21 cellular contexts compared by ENCODE assay signal in the genomic region with DNA sequence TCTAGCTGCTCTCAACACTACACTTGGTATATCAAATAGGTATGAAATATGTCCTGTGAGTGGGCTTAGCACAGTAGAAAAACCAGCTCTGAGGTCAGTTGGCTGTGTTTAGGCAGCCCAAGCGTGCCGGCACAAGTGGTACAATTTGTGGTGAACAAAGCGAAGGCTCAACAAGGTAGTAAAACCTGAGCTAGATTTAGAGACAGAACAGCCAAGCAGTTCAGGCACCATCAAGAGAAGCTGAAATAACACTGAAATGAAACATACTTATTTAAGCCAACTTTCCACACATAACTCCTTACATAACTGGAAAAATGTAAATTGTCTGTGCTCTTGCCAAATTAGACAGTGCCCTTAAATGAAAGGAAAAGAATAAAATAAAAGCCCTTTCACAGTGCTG.
"Had no signal": no experiment of that assay in that cellular context is flagged by ENCODE, and none has a peak within 500 bp of the region (broad histone marks: within the 10 kb centered on the region; RNA-seq: fewer than 3 reads in every experiment).

No MANE protein-coding gene starts in this region.

- H3K36me3 ChIP-seq: lower lobe of right lung, neural progenitor cell, right lobe of liver, tibial artery had no signal

- H3K27me3 ChIP-seq: neural progenitor cell, right lobe of liver, tibial artery had no signal

- FAIRE-seq: frontal cortex, keratinocyte, small intestine had no signal

- H3K9me3 ChIP-seq: lower lobe of right lung, right lobe of liver, tibial artery had no signal

- H3K4me3 ChIP-seq: coronary artery, lower lobe of right lung, neural progenitor cell, right lobe of liver, tibial artery had no signal

- H3K4me1 ChIP-seq: lower lobe of right lung, neural progenitor cell, parathyroid adenoma, right lobe of liver, tibial artery had no signal

- H3K4me2 ChIP-seq: neural progenitor cell had no signal

- H3K79me2 ChIP-seq: parathyroid adenoma had no signal

- ATAC-seq: left ventricle myocardium superior; lower lobe of right lung; naive thymus-derived CD4-positive, alpha-beta T cell; right lobe of liver; stimulated activated naive CD8-positive, alpha-beta T cell treated with anti-CD3 and anti-CD28 coated beads, Interleukin-15, amount 100 ng/mL, for 72 hours had no signal

- H3K27ac ChIP-seq: coronary artery, lower lobe of right lung, neural progenitor cell, parathyroid adenoma, right lobe of liver, tibial artery had no signal

- H3K9ac ChIP-seq: neural progenitor cell, parathyroid adenoma had no signal

- H2AFZ ChIP-seq: neural progenitor cell, parathyroid adenoma had no signal

- DNase-seq: dermis blood vessel endothelial cell; hypothalamus; immature natural killer cell; left ventricle myocardium superior; lower lobe of right lung; midbrain; naive thymus-derived CD4-positive, alpha-beta T cell; right lobe of liver; small intestine; stimulated activated CD4-positive, alpha-beta T cell treated with anti-CD3 and anti-CD28 coated beads, Interleukin-12 subunit alpha, Interleukin-12 subunit beta, amount 100 ng/mL, for 4 hours; stimulated activated CD4-positive, alpha-beta T cell treated with anti-CD3 and anti-CD28 coated beads, Interleukin-1b, Interleukin-23, amount 100 ng/mL, for 48 hours; stimulated activated CD4-positive, alpha-beta T cell treated with anti-CD3 and anti-CD28 coated beads, Interleukin-4, amount 100 ng/mL, for 1 hour; stimulated activated CD8-positive, alpha-beta memory T cell treated with anti-CD3 and anti-CD28 coated beads, Interleukin-4, amount 100 ng/mL, for 48 hours; stimulated activated naive CD4-positive, alpha-beta T cell; stimulated activated naive CD8-positive, alpha-beta T cell treated with anti-CD3 and anti-CD28 coated beads, Interleukin-15, amount 100 ng/mL, for 72 hours; tibial artery had no signal
